Comparison of ENCODE assay signal across 1 cellular context in the genomic region with DNA sequence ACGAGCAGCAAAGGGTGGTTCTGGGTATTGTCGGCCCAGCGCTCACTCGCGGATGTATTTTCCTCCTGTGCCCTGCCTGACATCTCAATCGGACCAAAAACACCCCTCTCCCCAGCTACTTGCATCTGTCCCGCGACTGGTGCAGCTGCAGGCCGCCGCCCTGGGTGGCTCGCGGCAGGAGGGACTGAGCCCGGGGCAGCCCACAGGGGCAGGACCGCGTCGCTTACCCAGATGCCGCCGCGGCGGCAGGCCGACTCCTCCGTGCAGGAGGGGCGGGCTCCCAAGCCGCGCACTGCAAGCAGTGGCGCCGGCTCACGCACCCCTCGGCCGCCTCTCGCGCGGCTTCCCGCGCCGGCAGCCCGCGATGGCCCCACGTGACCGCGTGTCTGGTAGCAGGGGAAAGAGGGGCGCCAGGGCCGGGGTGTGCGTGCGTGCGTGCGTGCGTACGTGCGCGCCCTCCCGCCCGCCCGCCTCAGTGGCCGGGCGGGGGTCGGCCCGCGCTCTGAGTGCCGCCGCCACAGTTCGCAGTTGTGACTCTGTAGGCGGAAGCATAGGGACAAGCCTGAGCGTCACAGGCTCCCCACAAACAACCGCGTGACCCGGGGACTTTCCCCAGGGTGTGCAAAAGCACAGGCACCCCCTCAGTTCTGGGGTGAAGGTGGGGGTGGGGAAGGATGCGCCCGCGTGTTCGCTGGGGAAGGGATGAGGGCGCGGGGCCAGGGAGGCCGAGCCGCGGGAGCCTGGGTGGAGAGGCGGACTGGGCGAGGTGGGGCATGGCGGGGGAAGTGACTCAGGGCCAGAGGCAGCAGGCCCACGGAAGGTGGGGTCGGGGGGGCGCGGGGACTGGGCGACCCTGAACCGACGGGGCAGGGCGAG.
TF ChIP-seq lines count a peak whose summit lies in the region.

A gene with protein sequence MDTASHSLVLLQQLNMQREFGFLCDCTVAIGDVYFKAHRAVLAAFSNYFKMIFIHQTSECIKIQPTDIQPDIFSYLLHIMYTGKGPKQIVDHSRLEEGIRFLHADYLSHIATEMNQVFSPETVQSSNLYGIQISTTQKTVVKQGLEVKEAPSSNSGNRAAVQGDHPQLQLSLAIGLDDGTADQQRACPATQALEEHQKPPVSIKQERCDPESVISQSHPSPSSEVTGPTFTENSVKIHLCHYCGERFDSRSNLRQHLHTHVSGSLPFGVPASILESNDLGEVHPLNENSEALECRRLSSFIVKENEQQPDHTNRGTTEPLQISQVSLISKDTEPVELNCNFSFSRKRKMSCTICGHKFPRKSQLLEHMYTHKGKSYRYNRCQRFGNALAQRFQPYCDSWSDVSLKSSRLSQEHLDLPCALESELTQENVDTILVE (minus strand): TSS at position 405 of the 876 bp plus-strand sequence. CDS start 13,305 bp downstream, outside the sequence.

TF ChIP-seq in K562, 482 proteins besides CTCF, POLR2A, EP300 and RAD21 (continued from another document and continues in another):
- TF ChIP-seq ZNF143 (CRISPR knock-in tag; IDR thresholded peaks at IDR 0.05) = no peak; the same call in 1 of the 2 replicates
- TF ChIP-seq ZNF75A (CRISPR knock-in tag; IDR thresholded peaks at IDR 0.05) = no peak
- TF ChIP-seq, protein P1, sequence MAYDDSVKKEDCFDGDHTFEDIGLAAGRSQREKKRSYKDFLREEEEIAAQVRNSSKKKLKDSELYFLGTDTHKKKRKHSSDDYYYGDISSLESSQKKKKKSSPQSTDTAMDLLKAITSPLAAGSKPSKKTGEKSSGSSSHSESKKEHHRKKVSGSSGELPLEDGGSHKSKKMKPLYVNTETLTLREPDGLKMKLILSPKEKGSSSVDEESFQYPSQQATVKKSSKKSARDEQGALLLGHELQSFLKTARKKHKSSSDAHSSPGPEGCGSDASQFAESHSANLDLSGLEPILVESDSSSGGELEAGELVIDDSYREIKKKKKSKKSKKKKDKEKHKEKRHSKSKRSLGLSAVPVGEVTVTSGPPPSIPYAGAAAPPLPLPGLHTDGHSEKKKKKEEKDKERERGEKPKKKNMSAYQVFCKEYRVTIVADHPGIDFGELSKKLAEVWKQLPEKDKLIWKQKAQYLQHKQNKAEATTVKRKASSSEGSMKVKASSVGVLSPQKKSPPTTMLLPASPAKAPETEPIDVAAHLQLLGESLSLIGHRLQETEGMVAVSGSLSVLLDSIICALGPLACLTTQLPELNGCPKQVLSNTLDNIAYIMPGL (CRISPR knock-in tag; IDR thresholded peaks at IDR 0.05) = 0 out of 2 replicates have a peak, but pooled peaks have one; percentile 17
- no peak for TF ChIP-seq EZH2 (IDR thresholded peaks at IDR 0.05; ENCODE audit: borderline replicate concordance, low read depth, low read length)
- TF ChIP-seq TARDBP (IDR thresholded peaks at IDR 0.05) = no peak
- TF ChIP-seq, protein P2, sequence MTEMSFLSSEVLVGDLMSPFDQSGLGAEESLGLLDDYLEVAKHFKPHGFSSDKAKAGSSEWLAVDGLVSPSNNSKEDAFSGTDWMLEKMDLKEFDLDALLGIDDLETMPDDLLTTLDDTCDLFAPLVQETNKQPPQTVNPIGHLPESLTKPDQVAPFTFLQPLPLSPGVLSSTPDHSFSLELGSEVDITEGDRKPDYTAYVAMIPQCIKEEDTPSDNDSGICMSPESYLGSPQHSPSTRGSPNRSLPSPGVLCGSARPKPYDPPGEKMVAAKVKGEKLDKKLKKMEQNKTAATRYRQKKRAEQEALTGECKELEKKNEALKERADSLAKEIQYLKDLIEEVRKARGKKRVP (CRISPR knock-in tag; IDR thresholded peaks at IDR 0.05) = no peak
- TF ChIP-seq, protein P3, sequence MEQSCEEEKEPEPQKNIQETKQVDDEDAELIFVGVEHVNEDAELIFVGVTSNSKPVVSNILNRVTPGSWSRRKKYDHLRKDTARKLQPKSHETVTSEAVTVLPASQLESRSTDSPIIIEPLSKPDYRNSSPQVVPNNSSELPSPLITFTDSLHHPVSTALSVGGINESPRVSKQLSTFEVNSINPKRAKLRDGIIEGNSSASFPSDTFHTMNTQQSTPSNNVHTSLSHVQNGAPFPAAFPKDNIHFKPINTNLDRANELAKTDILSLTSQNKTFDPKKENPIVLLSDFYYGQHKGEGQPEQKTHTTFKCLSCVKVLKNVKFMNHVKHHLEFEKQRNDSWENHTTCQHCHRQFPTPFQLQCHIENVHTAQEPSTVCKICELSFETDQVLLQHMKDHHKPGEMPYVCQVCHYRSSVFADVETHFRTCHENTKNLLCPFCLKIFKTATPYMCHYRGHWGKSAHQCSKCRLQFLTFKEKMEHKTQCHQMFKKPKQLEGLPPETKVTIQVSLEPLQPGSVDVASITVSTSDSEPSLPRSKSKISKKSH (CRISPR knock-in tag; IDR thresholded peaks at IDR 0.05) = no peak
- TF ChIP-seq RHOXF2B (CRISPR knock-in tag; conservative IDR thresholded peaks at IDR 0.05) = no peak
- TF ChIP-seq, protein P4, sequence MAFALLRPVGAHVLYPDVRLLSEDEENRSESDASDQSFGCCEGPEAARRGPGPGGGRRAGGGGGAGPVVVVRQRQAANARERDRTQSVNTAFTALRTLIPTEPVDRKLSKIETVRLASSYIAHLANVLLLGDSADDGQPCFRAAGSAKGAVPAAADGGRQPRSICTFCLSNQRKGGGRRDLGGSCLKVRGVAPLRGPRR (CRISPR knock-in tag; IDR thresholded peaks at IDR 0.05) = no peak
- no peak for TF ChIP-seq C11orf30 (IDR thresholded peaks at IDR 0.05; ENCODE audit: low read depth)
- no peak for TF ChIP-seq RAD51 (IDR thresholded peaks at IDR 0.05; ENCODE audit: borderline replicate concordance, low read depth)
- no peak for TF ChIP-seq MEF2A (IDR thresholded peaks at IDR 0.05; ENCODE audit: control insufficient read depth, low read depth, low read length)
- 0 out of 2 replicates have a peak, but pooled peaks have one; percentile 76 for TF ChIP-seq ZC3H4 (CRISPR knock-in tag; IDR thresholded peaks at IDR 0.05; ENCODE audit: borderline replicate concordance)
- no peak for TF ChIP-seq TOE1 (IDR thresholded peaks at IDR 0.05; ENCODE audit: borderline replicate concordance)
- no peak for TF ChIP-seq TOE1 (CRISPR knock-in tag; IDR thresholded peaks at IDR 0.05; ENCODE audit: borderline replicate concordance, low read depth)
- TF ChIP-seq CREB1 (IDR thresholded peaks at IDR 0.05) = 0 out of 2 replicates have a peak, but pooled peaks have one; percentile 15
- TF ChIP-seq CREB1 (CRISPR knock-in tag; IDR thresholded peaks at IDR 0.05) = peak; percentile 51; the same call in 1 of the 2 replicates
- TF ChIP-seq, protein P5, sequence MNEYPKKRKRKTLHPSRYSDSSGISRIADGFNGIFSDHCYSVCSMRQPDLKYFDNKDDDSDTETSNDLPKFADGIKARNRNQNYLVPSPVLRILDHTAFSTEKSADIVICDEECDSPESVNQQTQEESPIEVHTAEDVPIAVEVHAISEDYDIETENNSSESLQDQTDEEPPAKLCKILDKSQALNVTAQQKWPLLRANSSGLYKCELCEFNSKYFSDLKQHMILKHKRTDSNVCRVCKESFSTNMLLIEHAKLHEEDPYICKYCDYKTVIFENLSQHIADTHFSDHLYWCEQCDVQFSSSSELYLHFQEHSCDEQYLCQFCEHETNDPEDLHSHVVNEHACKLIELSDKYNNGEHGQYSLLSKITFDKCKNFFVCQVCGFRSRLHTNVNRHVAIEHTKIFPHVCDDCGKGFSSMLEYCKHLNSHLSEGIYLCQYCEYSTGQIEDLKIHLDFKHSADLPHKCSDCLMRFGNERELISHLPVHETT (CRISPR knock-in tag; conservative IDR thresholded peaks at IDR 0.05 in 1 of 2, IDR thresholded peaks at IDR 0.05 in 1 of 2) = peak in 1 of 2 experiments; percentile 33; a peak in 1 of 4 replicates
- no peak for TF ChIP-seq SAFB2 (IDR thresholded peaks at IDR 0.05; ENCODE audit: borderline replicate concordance, low read depth, low read length, severe bottlenecking)
- no peak for TF ChIP-seq ZNF197 (CRISPR knock-in tag; IDR thresholded peaks at IDR 0.05; ENCODE audit: low read depth)
- no peak for TF ChIP-seq LCOR (CRISPR knock-in tag; IDR thresholded peaks at IDR 0.05)
- TF ChIP-seq SRSF3 (IDR thresholded peaks at IDR 0.05; ENCODE audit: insufficient read depth, low read length) = no peak
- TF ChIP-seq ZNF212 (CRISPR knock-in tag; IDR thresholded peaks at IDR 0.05) = no peak
- no peak for TF ChIP-seq ESRRA (IDR thresholded peaks at IDR 0.05; ENCODE audit: borderline replicate concordance, low read depth)
- TF ChIP-seq CREB5 (CRISPR knock-in tag; IDR thresholded peaks at IDR 0.05) = no peak
- TF ChIP-seq VEZF1 (CRISPR knock-in tag; IDR thresholded peaks at IDR 0.05) = peak; percentile 78
- no peak for TF ChIP-seq ZNF717 (CRISPR knock-in tag; IDR thresholded peaks at IDR 0.05)
- no peak for TF ChIP-seq ZC3H11A (IDR thresholded peaks at IDR 0.05; ENCODE audit: low read depth, low read length)
- no peak for TF ChIP-seq ZNF3 (CRISPR knock-in tag; IDR thresholded peaks at IDR 0.05)
- TF ChIP-seq E2F3 (CRISPR knock-in tag; IDR thresholded peaks at IDR 0.05) = no peak
- TF ChIP-seq MED1 (CRISPR knock-in tag; IDR thresholded peaks at IDR 0.05; ENCODE audit: borderline replicate concordance) = no peak
- no peak for TF ChIP-seq PHB2 (IDR thresholded peaks at IDR 0.05; ENCODE audit: low read depth)
- TF ChIP-seq ZNF668 (CRISPR knock-in tag; IDR thresholded peaks at IDR 0.05) = no peak
- TF ChIP-seq TCF3 (CRISPR knock-in tag; IDR thresholded peaks at IDR 0.05) = no peak
- TF ChIP-seq ZKSCAN8 (CRISPR knock-in tag; IDR thresholded peaks at IDR 0.05) = no peak
- TF ChIP-seq ZNF79 (CRISPR knock-in tag; IDR thresholded peaks at IDR 0.05; ENCODE audit: low read depth) = no peak
- TF ChIP-seq ZNF407 (IDR thresholded peaks at IDR 0.05; ENCODE audit: low read depth) = no peak
- TF ChIP-seq ZNF561 (CRISPR knock-in tag; conservative IDR thresholded peaks at IDR 0.05) = no peak
- TF ChIP-seq ZNF384 (IDR thresholded peaks at IDR 0.05; ENCODE audit: low read depth, low read length) = no peak
- no peak for TF ChIP-seq NEUROD1 (IDR thresholded peaks at IDR 0.05; ENCODE audit: borderline replicate concordance, low read depth, low read length, partially characterized antibody)
- TF ChIP-seq PRMT5 (CRISPR knock-in tag; IDR thresholded peaks at IDR 0.05) = no peak
- TF ChIP-seq ZNF764 (CRISPR knock-in tag; IDR thresholded peaks at IDR 0.05; ENCODE audit: low read depth) = no peak
